Comparison of ENCODE assay signal across 12 cellular contexts in genomic region chr5:135140805-135141204, GRCh38.
A peak's percentile ranks its signal among the peaks of the same experiment; 100 is the strongest.
DNase-seq lines count a peak whose midpoint lies in the region; ATAC-seq and TF ChIP-seq lines count a peak whose summit lies in the region.
"Had no signal": no experiment of that assay in that cellular context is flagged by ENCODE, and none has a peak within 500 bp of the region (broad histone marks: within the 10 kb centered on the region; RNA-seq: fewer than 3 reads in every experiment).

No MANE protein-coding gene starts in this region.

- 55% methylated on average over 4 of the region's 7 CpGs for WGBS in SK-N-SH (ENCODE audit: low lambda C conversion rate)
- 58% methylated on average over 7 of the region's 7 CpGs for WGBS in right cardiac atrium
- 63 to 73% methylated on average over 6 to 7 of the region's 7 CpGs for WGBS in upper lobe of left lung, 2 donors

- H3K4me2 ChIP-seq in SK-N-SH, result no peak overlapping the region

- CTCF ChIA-PET in SK-N-SH (lab: Yijun Ruan, JAX), result interaction anchor here (1.4 kb wide), 1 partner anchor 50 kb away, joined by 3 read pairs; no protein-coding TSS in a partner anchor

- no peak for TF ChIP-seq RAD21 in SK-N-SH (IDR thresholded peaks at IDR 0.05; ENCODE audit: low read length)

- no peaks in the 10 kb centered on the region for H3K79me2 ChIP-seq in SK-N-SH (ENCODE audit: insufficient read depth)

- no peaks in the 10 kb centered on the region for H3K27me3 ChIP-seq in SK-N-SH (ENCODE audit: insufficient read depth)
- H3K27me3 ChIP-seq in right cardiac atrium (ENCODE audit: control insufficient read depth, insufficient read depth), result no peaks in the 10 kb centered on the region
- no peaks in the 10 kb centered on the region for H3K27me3 ChIP-seq in upper lobe of left lung
- H3K27me3 ChIP-seq: right lobe of liver had no signal

- POLR2A ChIA-PET in SK-N-SH (lab: Yijun Ruan, JAX), result no interaction called here

- no peak for TF ChIP-seq POLR2A in upper lobe of left lung (IDR thresholded peaks at IDR 0.05)

- 0 out of 3 replicates have a peak, but pooled peaks have one; percentile 33 for ATAC-seq in SK-N-SH treated with all-trans-retinoic acid at 6 μM for 48 hours
- ATAC-seq in right cardiac atrium, result peak; percentile 32 to 64
- ATAC-seq in upper lobe of left lung (ENCODE audit: low FRiP score in 2 of 2), result peak; percentile 43 to 69
- ATAC-seq in GM18909 (IDR thresholded peaks at IDR 0.05; ENCODE audit: poor library complexity, unreplicated experiment), result no peak

- no peak for DNase-seq in SK-N-SH
- peak; percentile 39 for DNase-seq in SKM-1 treated with dmso at 0.1 percent for 144 hours (lab: John Stamatoyannopoulos, UW; ENCODE audit: unreplicated experiment)
- peak in 1 of 3 donors; percentile 43 for DNase-seq in right cardiac atrium
- DNase-seq in upper lobe of left lung, result peak in 1 of 2 donors; percentile 65
- DNase-seq in DMS 273 treated with DMSO at 0.1 percent for 48 hours (lab: John Stamatoyannopoulos, UW), result no peak
- DNase-seq in ureter (ENCODE audit: low spot score), result no peak
- DNase-seq: activated gamma-delta T cell, foreskin melanocyte, right lobe of liver had no signal

- no peaks in the 10 kb centered on the region for H3F3A ChIP-seq in SK-N-SH (replicated peaks; ENCODE audit: insufficient read depth)

- H3K4me1 ChIP-seq in SK-N-SH (ENCODE audit: control insufficient read depth in 1 of 2, insufficient read depth in 2 of 2, low read depth in 1 of 2, low read length in 1 of 2) (peaks cover 5 to 7% of the 10 kb centered on the region in 2 experiments; a peak in 3 of 4 replicates), right cardiac atrium (ENCODE audit: control insufficient read depth, insufficient read depth, low read length) (no peaks in the 10 kb centered on the region), upper lobe of left lung (peaks cover 0 to 15% (median 4%) of the 10 kb centered on the region in 4 donors)
- H3K4me1 ChIP-seq: right lobe of liver had no signal

- no peak for TF ChIP-seq CTCF in SK-N-SH (IDR thresholded peaks at IDR 0.05)
- no peak for TF ChIP-seq CTCF in upper lobe of left lung (IDR thresholded peaks at IDR 0.05)

- no peak for TF ChIP-seq EP300 in SK-N-SH (IDR thresholded peaks at IDR 0.05; ENCODE audit: borderline replicate concordance in 1 of 2, low read depth in 1 of 2, low read length in 1 of 2)
- no peak for TF ChIP-seq EP300 in upper lobe of left lung (IDR thresholded peaks at IDR 0.05)

- no peaks in the 10 kb centered on the region for H3K9me2 ChIP-seq in SK-N-SH

- no peak overlapping the region for H2AFZ ChIP-seq in SK-N-SH (ENCODE audit: low read depth)

- no peaks in the 10 kb centered on the region for H4K20me1 ChIP-seq in SK-N-SH (ENCODE audit: insufficient read depth)

- no peak overlapping the region for H3K9ac ChIP-seq in SK-N-SH

- no peak overlapping the region for H3K4me3 ChIP-seq in SK-N-SH (ENCODE audit: low read depth in 2 of 2, low read length in 1 of 2)
- no peak overlapping the region for H3K4me3 ChIP-seq in right cardiac atrium (ENCODE audit: low read length)
- no peak overlapping the region for H3K4me3 ChIP-seq in upper lobe of left lung
- H3K4me3 ChIP-seq: right lobe of liver had no signal

- intact Hi-C loops in right cardiac atrium (cut with DNase I), result no loop called here

- H3K36me3 ChIP-seq in SK-N-SH (replicated peaks in 1 of 2; ENCODE audit: control insufficient read depth in 1 of 2, insufficient read depth in 2 of 2, low read length in 1 of 2) (no peaks in the 10 kb centered on the region), upper lobe of left lung (no peaks in the 10 kb centered on the region)
- H3K36me3 ChIP-seq: right lobe of liver had no signal

- H3K9me3 ChIP-seq in SK-N-SH, result no peaks in the 10 kb centered on the region
- no peaks in the 10 kb centered on the region for H3K9me3 ChIP-seq in right cardiac atrium (ENCODE audit: control insufficient read depth, low read length)
- H3K9me3 ChIP-seq in upper lobe of left lung, result no peaks in the 10 kb centered on the region
- H3K9me3 ChIP-seq: right lobe of liver had no signal

- H3K27ac ChIP-seq in SK-N-SH (ENCODE audit: low read depth in 2 of 2, low read length in 1 of 2), result no peak overlapping the region
- H3K27ac ChIP-seq in right cardiac atrium (ENCODE audit: low read length), result no peak overlapping the region
- H3K27ac ChIP-seq in upper lobe of left lung, result peak overlapping the region in 2 of 4 donors; percentile 16 to 32
- H3K27ac ChIP-seq: 22Rv1, right lobe of liver had no signal

TF ChIP-seq in SK-N-SH treated with all-trans-retinoic acid at 6 μM for 48 hours, 23 proteins besides CTCF, POLR2A, EP300 and RAD21:
- TF ChIP-seq, protein P1, sequence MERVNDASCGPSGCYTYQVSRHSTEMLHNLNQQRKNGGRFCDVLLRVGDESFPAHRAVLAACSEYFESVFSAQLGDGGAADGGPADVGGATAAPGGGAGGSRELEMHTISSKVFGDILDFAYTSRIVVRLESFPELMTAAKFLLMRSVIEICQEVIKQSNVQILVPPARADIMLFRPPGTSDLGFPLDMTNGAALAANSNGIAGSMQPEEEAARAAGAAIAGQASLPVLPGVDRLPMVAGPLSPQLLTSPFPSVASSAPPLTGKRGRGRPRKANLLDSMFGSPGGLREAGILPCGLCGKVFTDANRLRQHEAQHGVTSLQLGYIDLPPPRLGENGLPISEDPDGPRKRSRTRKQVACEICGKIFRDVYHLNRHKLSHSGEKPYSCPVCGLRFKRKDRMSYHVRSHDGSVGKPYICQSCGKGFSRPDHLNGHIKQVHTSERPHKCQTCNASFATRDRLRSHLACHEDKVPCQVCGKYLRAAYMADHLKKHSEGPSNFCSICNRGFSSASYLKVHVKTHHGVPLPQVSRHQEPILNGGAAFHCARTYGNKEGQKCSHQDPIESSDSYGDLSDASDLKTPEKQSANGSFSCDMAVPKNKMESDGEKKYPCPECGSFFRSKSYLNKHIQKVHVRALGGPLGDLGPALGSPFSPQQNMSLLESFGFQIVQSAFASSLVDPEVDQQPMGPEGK (CRISPR knock-in tag; IDR thresholded peaks at IDR 0.05; ENCODE audit: borderline replicate concordance), result no peak
- TF ChIP-seq GLIS3 (CRISPR knock-in tag; IDR thresholded peaks at IDR 0.05), result no peak
- no peak for TF ChIP-seq ZFP3 (CRISPR knock-in tag; IDR thresholded peaks at IDR 0.05)
TF ChIP-seq in SK-N-SH treated with all-trans-retinoic acid at 6 μM for 48 hours: peak in this region for 0.

TF ChIP-seq in SK-N-SH, 30 proteins besides CTCF, POLR2A, EP300 and RAD21:
- TF ChIP-seq RFX5 (IDR thresholded peaks at IDR 0.05; ENCODE audit: low read length), result no peak
- no peak for TF ChIP-seq FOXJ3 (CRISPR knock-in tag; IDR thresholded peaks at IDR 0.05)
- TF ChIP-seq TAF1 (IDR thresholded peaks at IDR 0.05; ENCODE audit: borderline replicate concordance, low read depth, low read length), result no peak
- no peak for TF ChIP-seq EZH2phosphoT487 (IDR thresholded peaks at IDR 0.05; ENCODE audit: borderline replicate concordance, low read depth)
